In genomic region chr12:11669348-11669747, GRCh38 we compare ENCODE assay signal across 1 cellular context.
A peak's percentile ranks its signal among the peaks of the same experiment; 100 is the strongest.
TF ChIP-seq lines count a peak whose summit lies in the region.

No MANE protein-coding gene starts in this region.

TF ChIP-seq in H1, 55 proteins besides CTCF, POLR2A, EP300 and RAD21 (continued from another document):
- no peak for TF ChIP-seq SAP30 (IDR thresholded peaks at IDR 0.05; ENCODE audit: insufficient read depth, insufficient replicate concordance, low read length)
- no peak for TF ChIP-seq TEAD4 (IDR thresholded peaks at IDR 0.05; ENCODE audit: low read depth, low read length)
- TF ChIP-seq JUN (IDR thresholded peaks at IDR 0.05; ENCODE audit: low read depth, low read length) = no peak
- TF ChIP-seq CEBPB (IDR thresholded peaks at IDR 0.05; ENCODE audit: low read depth, low read length) = peak; percentile 75; the same call in 1 of the 2 replicates
TF ChIP-seq in H1: peak in this region for 1.
